Comparison of ENCODE assay signal across 1 cellular context in genomic region chr1:23914921-23915320, GRCh38.
TF ChIP-seq lines count a peak whose summit lies in the region.

No MANE protein-coding gene starts in this region.

TF ChIP-seq in K562, 482 proteins besides CTCF, POLR2A, EP300 and RAD21:
- no peak for TF ChIP-seq ZFPM2 (CRISPR knock-in tag; IDR thresholded peaks at IDR 0.05)
- TF ChIP-seq CBX3 (IDR thresholded peaks at IDR 0.05; ENCODE audit: borderline replicate concordance in 1 of 2, low read length in 2 of 2), result no peak
- no peak for TF ChIP-seq RAD51 (IDR thresholded peaks at IDR 0.05; ENCODE audit: borderline replicate concordance, low read depth)
- TF ChIP-seq, protein P1, sequence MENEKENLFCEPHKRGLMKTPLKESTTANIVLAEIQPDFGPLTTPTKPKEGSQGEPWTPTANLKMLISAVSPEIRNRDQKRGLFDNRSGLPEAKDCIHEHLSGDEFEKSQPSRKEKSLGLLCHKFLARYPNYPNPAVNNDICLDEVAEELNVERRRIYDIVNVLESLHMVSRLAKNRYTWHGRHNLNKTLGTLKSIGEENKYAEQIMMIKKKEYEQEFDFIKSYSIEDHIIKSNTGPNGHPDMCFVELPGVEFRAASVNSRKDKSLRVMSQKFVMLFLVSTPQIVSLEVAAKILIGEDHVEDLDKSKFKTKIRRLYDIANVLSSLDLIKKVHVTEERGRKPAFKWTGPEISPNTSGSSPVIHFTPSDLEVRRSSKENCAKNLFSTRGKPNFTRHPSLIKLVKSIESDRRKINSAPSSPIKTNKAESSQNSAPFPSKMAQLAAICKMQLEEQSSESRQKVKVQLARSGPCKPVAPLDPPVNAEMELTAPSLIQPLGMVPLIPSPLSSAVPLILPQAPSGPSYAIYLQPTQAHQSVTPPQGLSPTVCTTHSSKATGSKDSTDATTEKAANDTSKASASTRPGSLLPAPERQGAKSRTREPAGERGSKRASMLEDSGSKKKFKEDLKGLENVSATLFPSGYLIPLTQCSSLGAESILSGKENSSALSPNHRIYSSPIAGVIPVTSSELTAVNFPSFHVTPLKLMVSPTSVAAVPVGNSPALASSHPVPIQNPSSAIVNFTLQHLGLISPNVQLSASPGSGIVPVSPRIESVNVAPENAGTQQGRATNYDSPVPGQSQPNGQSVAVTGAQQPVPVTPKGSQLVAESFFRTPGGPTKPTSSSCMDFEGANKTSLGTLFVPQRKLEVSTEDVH (IDR thresholded peaks at IDR 0.05; ENCODE audit: low read depth, partially characterized antibody), result no peak
- TF ChIP-seq SMAD2 (IDR thresholded peaks at IDR 0.05; ENCODE audit: low read depth, low read length), result no peak
